Comparison of ENCODE assay signal across 8 cellular contexts in genomic region chr17:50062323-50063243, GRCh38. TPM values are rescaled to one million over a fixed set of nuclear protein-coding genes. Genes with fewer than 3 reads are reported as not detected.
DNase-seq lines count a peak whose midpoint lies in the region; ATAC-seq and TF ChIP-seq lines count a peak whose summit lies in the region.

No MANE protein-coding gene starts in this region.

- intact Hi-C loops in sciatic nerve (cut with DNase I): no loop called here
- intact Hi-C loops in CD14-positive monocyte (cut with micrococcal nuclease): no loop called here

- peaks cover 22% of the 10 kb centered on the region for H3K79me2 ChIP-seq in MM.1S (ENCODE audit: low read length)

- H3K27ac ChIP-seq in foreskin keratinocyte (peak overlapping the region; percentile 67), MM.1S (ENCODE audit: low read length) (no peak overlapping the region)

- ATAC-seq in foreskin keratinocyte: peak; percentile 85
- ATAC-seq in sciatic nerve: peak; percentile 54

- no peaks in the 10 kb centered on the region for H3F3A ChIP-seq in MM.1S (ENCODE audit: insufficient read depth, low read length)

- peaks cover 0 to 5% of the 10 kb centered on the region in 2 donors for H3K36me3 Mint-ChIP-seq in CD14-positive monocyte

- H3K27me3 ChIP-seq in foreskin keratinocyte (no peaks in the 10 kb centered on the region), MM.1S (replicated peaks; ENCODE audit: insufficient read depth, low read length) (no peaks in the 10 kb centered on the region)

- no peaks in the 10 kb centered on the region for H3K36me3 ChIP-seq in MM.1S (replicated peaks; ENCODE audit: insufficient read depth, low read length)

- no peaks in the 10 kb centered on the region for H4K20me1 ChIP-seq in MM.1S (ENCODE audit: insufficient read depth, low read length)

- no peak overlapping the region for H3K9ac ChIP-seq in MM.1S (ENCODE audit: low read length)

- H3K9me3 Mint-ChIP-seq in CD14-positive monocyte: peaks cover 0 to 2% (median 0%) of the 10 kb centered on the region in 7 donors

- DNase-seq in EH (ENCODE audit: low read depth) (peak; percentile 98), SK-MEL-5 (ENCODE audit: low read depth, low spot score) (peak; percentile 49), foreskin keratinocyte (peak; percentile 98 to 99), sciatic nerve (ENCODE audit: low spot score) (no peak), CD14-positive monocyte (ENCODE audit: low spot score) (no peak), putamen (ENCODE audit: low spot score) (no peak), MM.1S (no peak)
- no peak for DNase-seq in stimulated activated CD4-positive, alpha-beta T cell treated with anti-CD3 and anti-CD28 coated beads, Interleukin-1b, Interleukin-23, amount 100 ng/mL, for 48 hours

- H3K4me3 ChIP-seq in MM.1S (ENCODE audit: low read length): no peak overlapping the region

- no peak overlapping the region for H3K4me3 Mint-ChIP-seq in CD14-positive monocyte

- no peak overlapping the region for H3K27ac Mint-ChIP-seq in CD14-positive monocyte

- H3K4me1 ChIP-seq in foreskin keratinocyte (peaks cover 33% of the 10 kb centered on the region), MM.1S (ENCODE audit: low read length) (peaks cover 10% of the 10 kb centered on the region; the same call in 1 of the 2 replicates)

- no peak overlapping the region for H3K4me2 ChIP-seq in MM.1S (ENCODE audit: low read depth, low read length)

- in situ Hi-C loops in SK-MEL-5 (cut with HindIII; ENCODE audit: low pct_unique_long_range_greater_than_20kb, low sequenced_read_pairs): no loop called here

- H3K4me1 Mint-ChIP-seq in CD14-positive monocyte: peaks cover 10% of the 10 kb centered on the region

- H3K9me3 ChIP-seq in MM.1S (replicated peaks; ENCODE audit: insufficient read depth, low read length): no peaks in the 10 kb centered on the region

- TF ChIP-seq CTCF in foreskin keratinocyte (conservative IDR thresholded peaks at IDR 0.05) (no peak), CD14-positive monocyte (IDR thresholded peaks at IDR 0.05) (no peak), MM.1S (IDR thresholded peaks at IDR 0.05; ENCODE audit: low read length) (no peak)

- peaks cover 19 to 43% (median 24%) of the 10 kb centered on the region in 3 donors for H3K27me3 Mint-ChIP-seq in CD14-positive monocyte (ENCODE audit: low read depth in 3 of 3)

- H2AFZ ChIP-seq in MM.1S (ENCODE audit: low read length): no peak overlapping the region

- no peaks in the 10 kb centered on the region for H3K9me2 ChIP-seq in MM.1S (replicated peaks; ENCODE audit: insufficient read depth, low read length)

RNA-seq across cellular contexts. Expression of gene ITGA3, which starts 6.7 kb away (rescaled TPM):
- total RNA-seq in SK-MEL-5 (2014; rRNA removed; shearing (Covaris generic)): 25.1 and 29.1 TPM in 2 replicates
- 53.9 and 57.1 TPM in 2 replicates for polyA plus RNA-seq in SK-MEL-5 (2015; cell fraction: cytosol; rRNA removed)
- polyA plus RNA-seq in SK-MEL-5 (2015; cell fraction: nucleus; rRNA removed): 34.1 and 38.5 TPM in 2 replicates
- total RNA-seq in foreskin keratinocyte (1,046 and 1,112 TPM in 2 replicates), sciatic nerve (70.1 TPM)
- polyA plus RNA-seq in foreskin keratinocyte (633 and 656 TPM in 2 replicates), CD14-positive monocyte (under 1 TPM in 1 of 2 donors, not detected in 1; 0.31 TPM)

RNA-seq across cellular contexts. Expression of gene PDK2, which starts 32.6 kb away (rescaled TPM):
- 9.5 TPM in 2 replicates for total RNA-seq in SK-MEL-5 (2014; rRNA removed; shearing (Covaris generic))
- polyA plus RNA-seq in SK-MEL-5 (2015; cell fraction: cytosol; rRNA removed): 14.4 and 14.6 TPM in 2 replicates
- 16.1 and 34.6 TPM in 2 replicates for polyA plus RNA-seq in SK-MEL-5 (2015; cell fraction: nucleus; rRNA removed)
- total RNA-seq in foreskin keratinocyte: 7.3 and 7.5 TPM in 2 replicates
- polyA plus RNA-seq in foreskin keratinocyte: 6.9 and 7.5 TPM in 2 replicates
- 48.6 TPM for total RNA-seq in sciatic nerve
- 10 to 100 TPM; 15.9 to 23.4 TPM for polyA plus RNA-seq in CD14-positive monocyte

Comparison
In these comparisons a context has a peak if more than half of its experiments do, and no peak if none do; other contexts are left out.
1. DNase-seq: peak in EH (single experiment), SK-MEL-5 (single experiment) and foreskin keratinocyte (2 of 2); none in sciatic nerve (single experiment), CD14-positive monocyte (single experiment), putamen (single experiment), MM.1S (single experiment) and stimulated activated CD4-positive, alpha-beta T cell treated with anti-CD3 and anti-CD28 coated beads, Interleukin-1b, Interleukin-23, amount 100 ng/mL, for 48 hours (single experiment).
2. RNA of gene ITGA3, which starts 6.7 kb away (total RNA-seq): 1,046 to 1,112 TPM in foreskin keratinocyte; 70.1 TPM in sciatic nerve (single experiment) and 25.1 to 29.1 TPM in SK-MEL-5; every median in the first group is over 10 times any median in the second.